ENCODE assay signal across 10 cellular contexts in genomic region chr21:43867332-43867703, GRCh38. TPM values are rescaled to one million over a fixed set of nuclear protein-coding genes. Genes with fewer than 3 reads are reported as not detected.
DNase-seq lines count a peak whose midpoint lies in the region; TF ChIP-seq lines count a peak whose summit lies in the region.
"Had no signal": no experiment of that assay in that cellular context is flagged by ENCODE, and none has a peak within 500 bp of the region (broad histone marks: within the 10 kb centered on the region; RNA-seq: fewer than 3 reads in every experiment).

No MANE protein-coding gene starts in this region.

- CTCF ChIA-PET in MCF 10A (lab: Yijun Ruan, JAX) = interaction anchor here (0.6 kb wide), 1 partner anchor 208 kb away, joined by 4 read pairs; no protein-coding TSS in a partner anchor

- DNase-seq in HFF-Myc (ENCODE audit: extremely low read depth, low read depth) (no peak), MCF 10A (ENCODE audit: unreplicated experiment) (no peak), T-helper 9 cell (no peak), SKM-1 treated with dmso at 0.1 percent for 144 hours (lab: John Stamatoyannopoulos, UW; ENCODE audit: unreplicated experiment) (no peak), NCI-H187 (lab: John Stamatoyannopoulos, UW) (no peak)
- no peak for DNase-seq in stimulated activated CD4-positive, alpha-beta T cell treated with anti-CD3 and anti-CD28 coated beads, Interleukin-4, amount 100 ng/mL, for 4 hours
- DNase-seq: SHP77 had no signal

- H3K4me3 Mint-ChIP-seq in MCF 10A (ENCODE audit: unreplicated experiment) = peak overlapping the region; percentile 74

- peaks cover 0 to 4% of the 10 kb centered on the region in 2 donors for H3K36me3 ChIP-seq in muscle layer of duodenum (ENCODE audit: control insufficient read depth in 1 of 2, insufficient read depth in 2 of 2, low read length in 2 of 2)

- H3K9me3 ChIP-seq in muscle layer of duodenum (ENCODE audit: control insufficient read depth in 1 of 2, low read length in 2 of 2) = no peaks in the 10 kb centered on the region
- H3K9me3 ChIP-seq: mucosa of descending colon had no signal

- peaks cover 3 to 29% of the 10 kb centered on the region in 2 donors for H3K4me1 ChIP-seq in muscle layer of duodenum (ENCODE audit: control insufficient read depth in 1 of 2, insufficient read depth in 2 of 2, low read length in 2 of 2)

- peaks cover 8% of the 10 kb centered on the region for H3K36me3 Mint-ChIP-seq in MCF 10A (ENCODE audit: insufficient read depth, unreplicated experiment)

- POLR2A ChIA-PET in MCF 10A (lab: Yijun Ruan, JAX) = interaction anchor here (1.1 to 1.5 kb wide), 2 partner anchors 48 to 146 kb away, joined by 3 read pairs; no protein-coding TSS in a partner anchor

- BruUV-seq in MCF 10A (replicated peaks; lab: Mats Ljungman, UMichigan) = no TSS peak

- H3K27me3 ChIP-seq in muscle layer of duodenum (ENCODE audit: low read depth, low read length) = no peaks in the 10 kb centered on the region

- H3K4me1 Mint-ChIP-seq in MCF 10A (ENCODE audit: insufficient read depth, unreplicated experiment) = peaks cover 25% of the 10 kb centered on the region

- H3K9me3 Mint-ChIP-seq in MCF 10A (ENCODE audit: unreplicated experiment) = no peaks in the 10 kb centered on the region

- H3K27me3 Mint-ChIP-seq in MCF 10A (ENCODE audit: insufficient read depth, unreplicated experiment) = no peaks in the 10 kb centered on the region

- H3K27ac ChIP-seq in 22Rv1 (peak overlapping the region; percentile 98), muscle layer of duodenum (ENCODE audit: low read length) (peak overlapping the region; percentile 83)

- intact Hi-C loops in MCF 10A (cut with micrococcal nuclease) = no loop called here

- TF ChIP-seq CTCF in 22Rv1 (IDR thresholded peaks at IDR 0.05) (no peak), HFF-Myc (IDR thresholded peaks at IDR 0.05; ENCODE audit: low read depth, low read length, missing control alignments) (no peak), MCF 10A (IDR thresholded peaks at IDR 0.05; ENCODE audit: unreplicated experiment) (no peak)

- H3K4me3 ChIP-seq in HFF-Myc (replicated peaks; ENCODE audit: low read depth, low read length) (peak overlapping the region; percentile 65), muscle layer of duodenum (ENCODE audit: low read depth in 1 of 2, low read length in 2 of 2) (peak overlapping the region; percentile 6 to 69)
- H3K4me3 ChIP-seq: mucosa of descending colon had no signal

- peak overlapping the region; percentile 27 for H3K27ac Mint-ChIP-seq in MCF 10A (ENCODE audit: low read depth, unreplicated experiment)

RNA-seq across cellular contexts. Expression of gene AGPAT3, which starts 2.3 kb away (rescaled TPM):
- total RNA-seq in MCF 10A (2022) = 58.3 and 70.6 TPM in 2 replicates
